ENCODE assay signal across 8 cellular contexts in the genomic region with DNA sequence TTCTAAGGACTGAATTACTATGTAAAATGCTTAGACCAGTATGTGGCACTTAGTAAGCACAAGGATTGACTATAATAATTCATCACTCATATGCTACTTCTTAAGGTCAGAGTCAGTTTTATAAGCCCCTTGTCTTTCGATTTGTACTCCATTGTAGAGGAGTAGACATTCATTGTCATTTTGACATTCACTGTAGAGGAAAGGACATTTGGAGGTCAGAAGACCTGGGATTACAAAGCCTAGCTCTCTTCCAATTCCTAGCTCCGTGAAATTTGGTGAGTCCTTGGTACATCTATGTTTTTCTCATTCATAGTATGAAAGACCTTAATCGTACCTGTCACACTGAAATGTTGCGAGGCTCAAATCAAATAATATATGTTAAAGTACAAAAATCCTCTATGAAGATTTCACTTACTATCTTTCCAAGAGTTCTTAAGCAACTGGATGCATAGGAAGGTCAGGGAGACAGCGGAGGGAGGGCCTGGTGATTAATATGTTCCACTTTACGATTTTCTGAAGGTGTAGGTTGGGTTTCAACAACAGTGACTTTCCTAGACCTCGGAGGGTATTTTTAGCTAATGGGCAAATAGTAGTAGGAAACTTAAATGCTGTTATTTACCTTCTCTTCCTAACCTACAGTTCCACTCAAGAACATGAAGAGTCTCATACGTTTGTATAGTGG. TPM values are rescaled to one million over a fixed set of nuclear protein-coding genes. Genes with fewer than 3 reads are reported as not detected.
DNase-seq lines count a peak whose midpoint lies in the region; ATAC-seq and TF ChIP-seq lines count a peak whose summit lies in the region.

No MANE protein-coding gene starts in this region.

- H2AFZ ChIP-seq in ACC112 (ENCODE audit: low read length, unreplicated experiment) = no peak overlapping the region
- no peak overlapping the region for H2AFZ ChIP-seq in mesenchymal stem cell (ENCODE audit: low read depth, low read length)

- H3K14ac ChIP-seq in mesenchymal stem cell (ENCODE audit: low read length in 2 of 2) = no peak overlapping the region

- intact Hi-C loops in aorta (cut with DNase I) = loop anchor here (5.0 to 10.0 kb wide), 2 partner anchors 61 to 71 kb away; a partner anchor contains a TSS

- peak overlapping the region; percentile 95 for H3K4me2 ChIP-seq in mesenchymal stem cell (ENCODE audit: low read length, poor library complexity, severe bottlenecking)

- no peak overlapping the region for H2BK15ac ChIP-seq in mesenchymal stem cell (ENCODE audit: low read depth, poor library complexity, severe bottlenecking)

- peak overlapping the region; percentile 82 for H3K4me3 ChIP-seq in ACC112 (ENCODE audit: low read depth, low read length)
- H3K4me3 ChIP-seq in HAP-1 = peak overlapping the region; percentile 90
- H3K4me3 ChIP-seq in astrocyte of the spinal cord (ENCODE audit: low read depth, low read length) = peak overlapping the region; percentile 99
- peak overlapping the region in 1 of 2 experiments; percentile 90 for H3K4me3 ChIP-seq in mesenchymal stem cell (ENCODE audit: insufficient read depth in 1 of 2, low read depth in 1 of 2, low read length in 2 of 2)
- H3K4me3 ChIP-seq in aorta (ENCODE audit: low read length in 2 of 2) = peak overlapping the region; percentile 76 to 84

- no peak overlapping the region for H4K8ac ChIP-seq in mesenchymal stem cell (ENCODE audit: low read length)

- peak overlapping the region; percentile 97 for H3K9ac ChIP-seq in mesenchymal stem cell (ENCODE audit: low read length)

- WGBS in mesenchymal stem cell = 52% methylated on average over 3 of the region's 8 CpGs
- WGBS in aorta, 2 donors = 44 to 47% methylated on average over 8 of the region's 8 CpGs

- H4K91ac ChIP-seq in mesenchymal stem cell (ENCODE audit: low read length) = no peak overlapping the region

- in situ Hi-C loops in HAP-1 (cut with MboI; ENCODE audit: low sequenced_read_pairs) = no loop called here
- in situ Hi-C loops in astrocyte of the spinal cord (cut with HindIII; ENCODE audit: low sequenced_read_pairs) = no loop called here

- ATAC-seq in aorta (ENCODE audit: low FRiP score) (no peak), GM18909 (IDR thresholded peaks at IDR 0.05; ENCODE audit: poor library complexity, unreplicated experiment) (no peak)

- no peak overlapping the region for H2BK12ac ChIP-seq in mesenchymal stem cell (ENCODE audit: low read length in 2 of 2)

- H3K36me3 ChIP-seq in ACC112 (ENCODE audit: insufficient read depth, low read length) (peaks cover 4% of the 10 kb centered on the region), HAP-1 (replicated peaks) (peaks cover 21% of the 10 kb centered on the region), mesenchymal stem cell (ENCODE audit: control insufficient read depth in 1 of 2, insufficient read depth in 2 of 2, low read depth in 1 of 2, low read length in 2 of 2) (peaks cover 0 to 16% of the 10 kb centered on the region in 2 experiments), aorta (ENCODE audit: control insufficient read depth in 1 of 2, insufficient read depth in 2 of 2, low read length in 1 of 2) (no peaks in the 10 kb centered on the region)

- no peak overlapping the region for H3K4ac ChIP-seq in mesenchymal stem cell (ENCODE audit: low read depth in 1 of 2, low read length in 2 of 2)

- DNase-seq in HAP-1 (ENCODE audit: low spot score in 2 of 2) = peak in 1 of 2 experiments; percentile 70
- peak; percentile 13 for DNase-seq in astrocyte of the spinal cord (ENCODE audit: low read depth, low spot score)
- DNase-seq in mesenchymal stem cell = peak; percentile 68
- DNase-seq in aorta = no peak
- no peak for DNase-seq in H4 (ENCODE audit: low spot score)
- no peak for DNase-seq in NAMALWA (ENCODE audit: low spot score)

- TF ChIP-seq CTCF in astrocyte of the spinal cord (IDR thresholded peaks at IDR 0.05; ENCODE audit: low read depth, low read length) = no peak

- no peak overlapping the region for H3K18ac ChIP-seq in mesenchymal stem cell (ENCODE audit: low read depth in 1 of 2, low read length in 2 of 2)

- no peak overlapping the region for H2BK5ac ChIP-seq in mesenchymal stem cell (ENCODE audit: low read depth, low read length, poor library complexity, severe bottlenecking)

- no peak overlapping the region for H3K23ac ChIP-seq in mesenchymal stem cell (ENCODE audit: low read length in 2 of 2)

- H3K9me3 ChIP-seq in HAP-1 = no peaks in the 10 kb centered on the region
- H3K9me3 ChIP-seq in mesenchymal stem cell (ENCODE audit: control insufficient read depth, low read length) = no peaks in the 10 kb centered on the region
- no peaks in the 10 kb centered on the region for H3K9me3 ChIP-seq in aorta (ENCODE audit: control insufficient read depth, low read length)

- peaks cover 13% of the 10 kb centered on the region for H3K4me1 ChIP-seq in ACC112 (ENCODE audit: control insufficient read depth, insufficient read depth, low read length, unreplicated experiment)
- peaks cover 23% of the 10 kb centered on the region for H3K4me1 ChIP-seq in HAP-1
- H3K4me1 ChIP-seq in mesenchymal stem cell (ENCODE audit: control insufficient read depth, insufficient read depth, low read depth, low read length) = no peaks in the 10 kb centered on the region
- no peaks in the 10 kb centered on the region for H3K4me1 ChIP-seq in aorta (ENCODE audit: control insufficient read depth in 1 of 2, insufficient read depth in 2 of 2, low read length in 2 of 2)

- peaks cover 43% of the 10 kb centered on the region for H3K79me2 ChIP-seq in ACC112 (ENCODE audit: control insufficient read depth, insufficient read depth, low read length, unreplicated experiment)

- H3K27ac ChIP-seq in ACC112 (ENCODE audit: low read depth, low read length) = peak overlapping the region; percentile 80
- no peak overlapping the region for H3K27ac ChIP-seq in mesenchymal stem cell (ENCODE audit: low read length, poor library complexity, severe bottlenecking)
- no peak overlapping the region for H3K27ac ChIP-seq in aorta (ENCODE audit: low read depth in 1 of 2, low read length in 2 of 2)

- no peak overlapping the region for H2AK5ac ChIP-seq in mesenchymal stem cell (ENCODE audit: low read length, severe bottlenecking)

- H3K79me1 ChIP-seq in mesenchymal stem cell (replicated peaks; ENCODE audit: low read length, poor library complexity, severe bottlenecking) = peaks cover 12% of the 10 kb centered on the region

- no peak overlapping the region for H2BK120ac ChIP-seq in mesenchymal stem cell (ENCODE audit: low read depth, low read length)

- H3K27me3 ChIP-seq in ACC112 (ENCODE audit: insufficient read depth, low read length) (no peaks in the 10 kb centered on the region), HAP-1 (ENCODE audit: low read depth) (no peaks in the 10 kb centered on the region), mesenchymal stem cell (ENCODE audit: control insufficient read depth in 1 of 2, insufficient read depth in 1 of 2, low read length in 2 of 2) (no peaks in the 10 kb centered on the region), aorta (ENCODE audit: control insufficient read depth in 1 of 2, insufficient read depth in 2 of 2, low read length in 1 of 2) (no peaks in the 10 kb centered on the region)

RNA-seq across cellular contexts. Expression of a gene that starts 1.4 kb away (rescaled TPM):
- 14.8 TPM for polyA plus RNA-seq in mesenchymal stem cell (2013, experiment 1 of 2)
- polyA plus RNA-seq in mesenchymal stem cell (2013, experiment 2 of 2) = 15.4 TPM
- total RNA-seq in aorta = 10 to 100 TPM; 25.1 to 35.0 TPM
- 10 to 100 TPM in 1 of 2 donors, 1 to 10 TPM in 1; 3.6 to 10.4 TPM for polyA plus RNA-seq in aorta
- total RNA-seq in H4 (2014; rRNA removed; shearing (Covaris generic)) = 20.4 and 44.2 TPM in 2 replicates

Comparison
In these comparisons a context has a peak if more than half of its experiments do, and no peak if none do; other contexts are left out.
1. DNase-seq: peak in astrocyte of the spinal cord (single experiment) and mesenchymal stem cell (single experiment); none in aorta (0 of 2), H4 (single experiment) and NAMALWA (single experiment).